ENCODE assay signal across 1 cellular context in genomic region chr20:36571564-36572504, GRCh38.
TF ChIP-seq lines count a peak whose summit lies in the region.

No MANE protein-coding gene starts in this region.

TF ChIP-seq in HepG2, 621 proteins besides CTCF, POLR2A, EP300 and RAD21 (continued from another document and continues in another):
- TF ChIP-seq HNF1A (IDR thresholded peaks at IDR 0.05; ENCODE audit: low read depth) (no peak), HNF1A (CRISPR knock-in tag; IDR thresholded peaks at IDR 0.05; ENCODE audit: borderline replicate concordance) (0 out of 2 replicates have a peak, but pooled peaks have one; percentile 25), GFI1 (CRISPR knock-in tag; IDR thresholded peaks at IDR 0.05; ENCODE audit: borderline replicate concordance) (peak; percentile 30; the same call in 1 of the 2 replicates), ZNF670 (CRISPR knock-in tag; IDR thresholded peaks at IDR 0.05; ENCODE audit: borderline replicate concordance) (0 out of 2 replicates have a peak, but pooled peaks have one; percentile 6), ZNF687 (CRISPR knock-in tag; IDR thresholded peaks at IDR 0.05) (peak; percentile 60), ZNF484 (CRISPR knock-in tag; IDR thresholded peaks at IDR 0.05; ENCODE audit: borderline replicate concordance, low read depth) (no peak), SRY (CRISPR knock-in tag; IDR thresholded peaks at IDR 0.05) (0 out of 2 replicates have a peak, but pooled peaks have one; percentile 57), PHF5A (CRISPR knock-in tag; IDR thresholded peaks at IDR 0.05; ENCODE audit: low read depth, unreplicated experiment) (no peak), ZNF75D (CRISPR knock-in tag; IDR thresholded peaks at IDR 0.05; ENCODE audit: borderline replicate concordance) (0 out of 2 replicates have a peak, but pooled peaks have one; percentile 53), HOXA3 (CRISPR knock-in tag; IDR thresholded peaks at IDR 0.05) (peak; percentile 38; the same call in 1 of the 2 replicates), POLR2AphosphoS5 (IDR thresholded peaks at IDR 0.05; ENCODE audit: low read depth, low read length) (peak; percentile 62), ZNF543 (CRISPR knock-in tag; IDR thresholded peaks at IDR 0.05) (peak; percentile 26; the same call in 1 of the 2 replicates), CENPBD1 (CRISPR knock-in tag; IDR thresholded peaks at IDR 0.05; ENCODE audit: borderline replicate concordance, low read depth) (no peak), MIER3 (CRISPR knock-in tag; IDR thresholded peaks at IDR 0.05; ENCODE audit: borderline replicate concordance) (0 out of 2 replicates have a peak, but pooled peaks have one; percentile 17), ZNF746 (CRISPR knock-in tag; IDR thresholded peaks at IDR 0.05) (peak; percentile 69), MTA1 (CRISPR knock-in tag; IDR thresholded peaks at IDR 0.05; ENCODE audit: borderline replicate concordance) (peak; percentile 65; the same call in 1 of the 2 replicates), ZSCAN12 (CRISPR knock-in tag; IDR thresholded peaks at IDR 0.05) (no peak), POGK (CRISPR knock-in tag; conservative IDR thresholded peaks at IDR 0.05) (no peak), FOXP1 (IDR thresholded peaks at IDR 0.05) (no peak), FOXP1 (CRISPR knock-in tag; IDR thresholded peaks at IDR 0.05) (no peak), SPEN (CRISPR knock-in tag; IDR thresholded peaks at IDR 0.05; ENCODE audit: low read depth) (peak; percentile 39), YY1 (IDR thresholded peaks at IDR 0.05; ENCODE audit: insufficient read depth, insufficient replicate concordance, low read depth, low read length) (no peak), ZNF646 (CRISPR knock-in tag; IDR thresholded peaks at IDR 0.05) (no peak), RBM22 (optimal IDR thresholded peaks at IDR 0.05; ENCODE audit: low read length) (no peak), ZNF331 (CRISPR knock-in tag; IDR thresholded peaks at IDR 0.05) (0 out of 2 replicates have a peak, but pooled peaks have one; percentile 26), DNMT3B (CRISPR knock-in tag; conservative IDR thresholded peaks at IDR 0.05) (0 out of 2 replicates have a peak, but pooled peaks have one; percentile 24), ZNF12 (CRISPR knock-in tag; IDR thresholded peaks at IDR 0.05) (0 out of 2 replicates have a peak, but pooled peaks have one; percentile 29), ZNF510 (CRISPR knock-in tag; IDR thresholded peaks at IDR 0.05; ENCODE audit: low read depth) (peak; percentile 67; the same call in 1 of the 2 replicates), MAFG (CRISPR knock-in tag; IDR thresholded peaks at IDR 0.05) (no peak), DRAP1 (CRISPR knock-in tag; IDR thresholded peaks at IDR 0.05) (peak; percentile 52; the same call in 1 of the 2 replicates), ERF (CRISPR knock-in tag; IDR thresholded peaks at IDR 0.05) (peak; percentile 45; the same call in 1 of the 2 replicates), ARID2 (CRISPR knock-in tag; IDR thresholded peaks at IDR 0.05; ENCODE audit: borderline replicate concordance) (no peak), SAFB2 (CRISPR knock-in tag; IDR thresholded peaks at IDR 0.05; ENCODE audit: borderline replicate concordance, low read depth) (peak; percentile 57), PAX8 (CRISPR knock-in tag; IDR thresholded peaks at IDR 0.05; ENCODE audit: borderline replicate concordance) (no peak), ZMYM4 (CRISPR knock-in tag; IDR thresholded peaks at IDR 0.05) (0 out of 2 replicates have a peak, but pooled peaks have one; percentile 16), ZNF263 (CRISPR knock-in tag; IDR thresholded peaks at IDR 0.05) (peak; percentile 39), ZNF124 (CRISPR knock-in tag; IDR thresholded peaks at IDR 0.05) (no peak; the same call in 1 of the 2 replicates), TAF1 (CRISPR knock-in tag; IDR thresholded peaks at IDR 0.05) (peak; percentile 19; the same call in 1 of the 2 replicates), NFATC3 (CRISPR knock-in tag; IDR thresholded peaks at IDR 0.05) (0 out of 2 replicates have a peak, but pooled peaks have one; percentile 66), ZNF7 (CRISPR knock-in tag; IDR thresholded peaks at IDR 0.05) (no peak), ZNF619 (CRISPR knock-in tag; IDR thresholded peaks at IDR 0.05) (0 out of 2 replicates have a peak, but pooled peaks have one; percentile 14)
